Comparison of ENCODE assay signal across 13 cellular contexts in the genomic region with DNA sequence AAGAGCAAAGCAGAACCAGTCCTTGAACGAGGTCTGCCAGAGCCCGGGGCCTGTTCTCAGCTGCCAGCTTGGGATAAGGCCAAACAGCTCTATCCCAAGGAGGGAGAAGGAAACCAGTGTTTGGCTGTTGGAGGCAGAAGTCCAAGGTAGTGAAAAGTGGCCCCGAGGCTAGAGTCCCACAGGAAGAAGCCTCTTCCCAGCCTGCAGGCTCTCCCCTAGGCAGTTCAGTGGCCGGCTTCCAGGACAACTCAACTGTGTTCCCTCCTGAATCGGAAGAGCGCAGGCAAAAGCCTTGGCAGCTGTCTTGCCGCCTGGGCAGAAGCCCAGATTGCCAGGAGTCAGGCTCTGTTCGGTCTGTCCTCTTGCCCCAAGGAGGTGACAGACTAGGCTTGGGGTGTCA. TPM values are rescaled to one million over a fixed set of nuclear protein-coding genes. Genes with fewer than 3 reads are reported as not detected.
DNase-seq lines count a peak whose midpoint lies in the region; ATAC-seq, FAIRE-seq and TF ChIP-seq lines count a peak whose summit lies in the region.
"Had no signal": no experiment of that assay in that cellular context is flagged by ENCODE, and none has a peak within 500 bp of the region (broad histone marks: within the 10 kb centered on the region; RNA-seq: fewer than 3 reads in every experiment).

No MANE protein-coding gene starts in this region.

- peak; percentile 95 for DNase-seq in LNCaP clone FGC (ENCODE audit: low read depth)
- DNase-seq in kidney = peak; percentile 80
- peak in 42 of 49 donors; percentile 16 to 85 (median 68) for DNase-seq in substantia nigra (lab: John Stamatoyannopoulos, UW)
- DNase-seq in HTR-8/SVneo (ENCODE audit: insufficient read length, low spot score) = no peak
- no peak for DNase-seq in stimulated activated naive CD8-positive, alpha-beta T cell treated with anti-CD3 and anti-CD28 coated beads, Interleukin-15, amount 100 ng/mL, for 72 hours
- DNase-seq in activated CD4-positive, alpha-beta T cell treated with anti-CD3 and anti-CD28 coated beads, Interleukin-2, amount 50 U/mL, for 4 hours = no peak
- DNase-seq: activated CD8-positive, alpha-beta memory T cell treated with anti-CD3 and anti-CD28 coated beads, Interleukin-2, amount 50 U/mL, for 4 hours; Caco-2 had no signal

- no peaks in the 10 kb centered on the region for H3K27me3 Mint-ChIP-seq in brain
- H3K27me3 Mint-ChIP-seq in stimulated activated naive CD8-positive, alpha-beta T cell treated with anti-CD3 and anti-CD28 coated beads, Interleukin-15, amount 100 ng/mL, for 72 hours = no peaks in the 10 kb centered on the region
- H3K27me3 Mint-ChIP-seq: dendritic cell treated with granulocyte-macrophage colony-stimulating factor and Interleukin-4, amounts not matched to agents 40 ng/mL and 50 ng/mL, for 4 days had no signal

- no peak overlapping the region for H3K9ac ChIP-seq in kidney (ENCODE audit: low read length in 2 of 2)

- TF ChIP-seq CTCF in LNCaP clone FGC (IDR thresholded peaks at IDR 0.05; ENCODE audit: control insufficient read depth, extremely low read depth, insufficient read depth) (no peak), brain (conservative IDR thresholded peaks at IDR 0.05) (no peak), kidney (IDR thresholded peaks at IDR 0.05; ENCODE audit: borderline replicate concordance, extremely low read depth, insufficient read depth) (no peak)

- ATAC-seq in HG03378 (IDR thresholded peaks at IDR 0.05; ENCODE audit: unreplicated experiment) = no peak
- no peak for ATAC-seq in stimulated activated naive CD8-positive, alpha-beta T cell treated with anti-CD3 and anti-CD28 coated beads, Interleukin-15, amount 100 ng/mL, for 72 hours

- no peak overlapping the region for H3K27ac ChIP-seq in kidney (ENCODE audit: low read depth in 2 of 2, low read length in 2 of 2)
- peak overlapping the region; percentile 26 for H3K27ac ChIP-seq in substantia nigra (ENCODE audit: low read depth, low read length, poor library complexity, severe bottlenecking)

- no peak overlapping the region for H3K4me3 Mint-ChIP-seq in brain
- no peak overlapping the region for H3K4me3 Mint-ChIP-seq in stimulated activated naive CD8-positive, alpha-beta T cell treated with anti-CD3 and anti-CD28 coated beads, Interleukin-15, amount 100 ng/mL, for 72 hours
- H3K4me3 Mint-ChIP-seq: dendritic cell treated with granulocyte-macrophage colony-stimulating factor and Interleukin-4, amounts not matched to agents 40 ng/mL and 50 ng/mL, for 4 days had no signal

- H3K9me3 Mint-ChIP-seq in brain = peaks cover 0 to 3% (median 0%) of the 10 kb centered on the region in 5 experiments
- H3K9me3 Mint-ChIP-seq in stimulated activated naive CD8-positive, alpha-beta T cell treated with anti-CD3 and anti-CD28 coated beads, Interleukin-15, amount 100 ng/mL, for 72 hours = no peaks in the 10 kb centered on the region
- H3K9me3 Mint-ChIP-seq: dendritic cell treated with granulocyte-macrophage colony-stimulating factor and Interleukin-4, amounts not matched to agents 40 ng/mL and 50 ng/mL, for 4 days had no signal

- H3K9me3 ChIP-seq in kidney (ENCODE audit: control insufficient read depth in 1 of 2, low read length in 2 of 2) = no peaks in the 10 kb centered on the region
- H3K9me3 ChIP-seq: Caco-2 had no signal

- H3K36me3 ChIP-seq in kidney (ENCODE audit: control insufficient read depth in 1 of 2, insufficient read depth in 2 of 2, low read length in 2 of 2) = no peaks in the 10 kb centered on the region

- H3K4me1 ChIP-seq in kidney (ENCODE audit: control insufficient read depth in 1 of 2, insufficient read depth in 1 of 2, low read depth in 1 of 2, low read length in 2 of 2) = peaks cover 0 to 6% of the 10 kb centered on the region in 2 donors

- FAIRE-seq in kidney (lab: Jason Lieb, UNC) (no peak), HTR-8/SVneo (lab: Jason Lieb, UNC) (no peak)

- peaks cover 7% of the 10 kb centered on the region for H3K4me1 Mint-ChIP-seq in brain
- no peaks in the 10 kb centered on the region for H3K4me1 Mint-ChIP-seq in stimulated activated naive CD8-positive, alpha-beta T cell treated with anti-CD3 and anti-CD28 coated beads, Interleukin-15, amount 100 ng/mL, for 72 hours

- intact Hi-C loops in kidney (cut with DNase I) = no loop called here

- peaks cover 19% of the 10 kb centered on the region for H3K36me3 Mint-ChIP-seq in brain

- H3K27ac Mint-ChIP-seq in brain = peak overlapping the region in 4 of 5 experiments; percentile 27 to 54 (median 45)
- no peak overlapping the region for H3K27ac Mint-ChIP-seq in stimulated activated naive CD8-positive, alpha-beta T cell treated with anti-CD3 and anti-CD28 coated beads, Interleukin-15, amount 100 ng/mL, for 72 hours
- H3K27ac Mint-ChIP-seq: dendritic cell treated with granulocyte-macrophage colony-stimulating factor and Interleukin-4, amounts not matched to agents 40 ng/mL and 50 ng/mL, for 4 days had no signal

- H3K4me3 ChIP-seq in LNCaP clone FGC (ENCODE audit: low read depth, low read length) (no peak overlapping the region), kidney (ENCODE audit: low read length in 2 of 2) (no peak overlapping the region)

RNA-seq across cellular contexts. Expression of a gene that starts 19.3 kb away (rescaled TPM):
- polyA plus RNA-seq in brain (ENCODE audit: insufficient read depth, low read depth, low replicate concordance) (58.6 TPM), kidney (ENCODE audit: insufficient read depth, low read depth, low replicate concordance) (94.5 TPM)
- 111 TPM for total RNA-seq in kidney

RNA-seq across cellular contexts. Expression of a gene that starts 56.1 kb away (rescaled TPM):
- polyA plus RNA-seq in brain (ENCODE audit: insufficient read depth, low read depth, low replicate concordance) (0.19 TPM), kidney (ENCODE audit: insufficient read depth, low read depth, low replicate concordance) (0.37 TPM)
- not detected for total RNA-seq in kidney
- total RNA-seq: skeletal muscle tissue; T-helper 2 cell treated with Interferon-gamma antibody and Interleukin-4, amounts not matched to agents 100 ng/mL and 5 ng/mL, for 36 hours had no signal

Comparison
In these comparisons a context has a peak if more than half of its experiments do, and no peak if none do; other contexts are left out.
1. DNase-seq: peak in LNCaP clone FGC (single experiment), kidney (single experiment) and substantia nigra (42 of 49); none in HTR-8/SVneo (single experiment), stimulated activated naive CD8-positive, alpha-beta T cell treated with anti-CD3 and anti-CD28 coated beads, Interleukin-15, amount 100 ng/mL, for 72 hours (0 of 2) and activated CD4-positive, alpha-beta T cell treated with anti-CD3 and anti-CD28 coated beads, Interleukin-2, amount 50 U/mL, for 4 hours (0 of 2).
2. H3K27ac Mint-ChIP-seq: peak in brain (4 of 5); none in stimulated activated naive CD8-positive, alpha-beta T cell treated with anti-CD3 and anti-CD28 coated beads, Interleukin-15, amount 100 ng/mL, for 72 hours (0 of 2).